Comparison of ENCODE assay signal across 24 cellular contexts in the genomic region with DNA sequence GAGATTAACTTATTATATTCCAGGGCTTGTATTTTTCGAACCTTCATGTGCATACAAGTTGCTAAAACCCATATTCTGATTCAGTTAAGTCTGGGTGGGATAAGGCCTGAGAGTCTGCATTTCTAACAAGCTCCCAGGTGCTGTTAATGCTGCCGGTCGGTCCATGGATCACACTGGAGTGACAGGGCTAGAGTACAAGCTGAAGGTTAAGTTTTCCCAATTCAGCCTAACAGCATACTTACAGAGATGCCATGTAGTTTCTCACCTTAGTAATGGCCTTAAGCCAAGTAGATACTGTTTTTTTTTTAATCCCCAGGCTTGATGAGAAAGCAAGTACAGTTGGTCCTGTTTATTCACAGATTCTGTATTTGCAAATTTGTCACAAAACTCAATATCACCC.
"Had no signal": no experiment of that assay in that cellular context is flagged by ENCODE, and none has a peak within 500 bp of the region (broad histone marks: within the 10 kb centered on the region; RNA-seq: fewer than 3 reads in every experiment).

No MANE protein-coding gene starts in this region.

- H3K27me3 Mint-ChIP-seq: memory B cell; naive B cell; stimulated activated naive CD8-positive, alpha-beta T cell treated with anti-CD3 and anti-CD28 coated beads, Interleukin-15, amount 100 ng/mL, for 72 hours had no signal

- H3K27ac Mint-ChIP-seq: immature natural killer cell; memory B cell; mesothelial cell of epicardium; natural killer cell treated with Interleukin-12 subunit alpha and Interleukin-12 subunit beta and Interleukin-15 and Interleukin-18, amount 100 ng/mL, for 72 hours; neural progenitor cell; stimulated activated naive CD8-positive, alpha-beta T cell treated with anti-CD3 and anti-CD28 coated beads, Interleukin-15, amount 100 ng/mL, for 72 hours had no signal

- H3K4me3 Mint-ChIP-seq: immature natural killer cell; memory B cell; mesothelial cell of epicardium; naive B cell; natural killer cell treated with Interleukin-12 subunit alpha and Interleukin-12 subunit beta and Interleukin-15 and Interleukin-18, amount 100 ng/mL, for 72 hours; neural progenitor cell; stimulated activated naive CD8-positive, alpha-beta T cell treated with anti-CD3 and anti-CD28 coated beads, Interleukin-15, amount 100 ng/mL, for 72 hours had no signal

- H3K4me1 Mint-ChIP-seq: memory B cell; naive B cell; stimulated activated naive CD8-positive, alpha-beta T cell treated with anti-CD3 and anti-CD28 coated beads, Interleukin-15, amount 100 ng/mL, for 72 hours had no signal

- H3K9me3 Mint-ChIP-seq: memory B cell; naive B cell; neural progenitor cell; stimulated activated naive CD8-positive, alpha-beta T cell treated with anti-CD3 and anti-CD28 coated beads, Interleukin-15, amount 100 ng/mL, for 72 hours had no signal

- FAIRE-seq: frontal cortex had no signal

- ATAC-seq: mucosa of descending colon; natural killer cell treated with Interleukin-12 subunit alpha and Interleukin-12 subunit beta and Interleukin-15 and Interleukin-18, amount 100 ng/mL, for 72 hours; sciatic nerve; stimulated activated naive CD8-positive, alpha-beta T cell treated with anti-CD3 and anti-CD28 coated beads, Interleukin-15, amount 100 ng/mL, for 72 hours; upper lobe of right lung had no signal

- H3K36me3 Mint-ChIP-seq: immature natural killer cell; memory B cell; naive B cell; natural killer cell treated with Interleukin-12 subunit alpha and Interleukin-12 subunit beta and Interleukin-15 and Interleukin-18, amount 100 ng/mL, for 72 hours; neural progenitor cell had no signal

- DNase-seq: dorsolateral prefrontal cortex; effector CD4-positive, alpha-beta T cell; hypothalamus; immature natural killer cell; islet precursor cell; kidney glomerular epithelial cell; mucosa of descending colon; naive B cell; nucleus accumbens; stimulated activated CD4-positive, alpha-beta T cell treated with anti-CD3 and anti-CD28 coated beads, Interleukin-12 subunit alpha, Interleukin-12 subunit beta, amount 100 ng/mL, for 4 hours; stimulated activated CD4-positive, alpha-beta T cell treated with anti-CD3 and anti-CD28 coated beads, Interleukin-1b, Interleukin-23, amount 100 ng/mL, for 48 hours; stimulated activated CD4-positive, alpha-beta T cell treated with anti-CD3 and anti-CD28 coated beads, Interleukin-4, amount 100 ng/mL, for 1 hour; stimulated activated CD8-positive, alpha-beta memory T cell treated with anti-CD3 and anti-CD28 coated beads, Interleukin-4, amount 100 ng/mL, for 48 hours; stimulated activated naive CD4-positive, alpha-beta T cell; stimulated activated naive CD8-positive, alpha-beta T cell treated with anti-CD3 and anti-CD28 coated beads, Interleukin-15, amount 100 ng/mL, for 72 hours; transverse colon; upper lobe of right lung; uterus had no signal
